Comparison of ENCODE assay signal across 10 cellular contexts in the genomic region with DNA sequence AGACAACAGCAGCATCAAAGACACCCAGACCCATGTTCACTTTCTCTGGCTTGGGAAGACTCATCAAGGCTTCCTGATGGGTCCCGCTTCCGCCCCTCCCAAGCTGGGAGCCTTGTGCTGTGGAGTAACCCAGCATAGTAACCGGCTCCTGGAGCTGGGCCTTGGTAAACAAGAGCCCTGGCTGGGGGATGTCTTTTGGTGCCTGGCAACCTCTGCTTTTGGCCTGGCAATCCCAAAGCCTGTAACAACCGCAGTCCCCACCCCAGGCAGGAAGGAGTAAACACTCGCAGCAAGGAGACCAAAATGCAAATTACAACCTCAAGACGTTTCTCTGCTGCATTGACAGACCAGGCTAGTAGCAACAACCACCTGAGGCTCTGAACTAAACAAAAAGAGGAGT. TPM values are rescaled to one million over a fixed set of nuclear protein-coding genes. Genes with fewer than 3 reads are reported as not detected.
DNase-seq lines count a peak whose midpoint lies in the region; ATAC-seq, FAIRE-seq and TF ChIP-seq lines count a peak whose summit lies in the region.
"Had no signal": no experiment of that assay in that cellular context is flagged by ENCODE, and none has a peak within 500 bp of the region (broad histone marks: within the 10 kb centered on the region; RNA-seq: fewer than 3 reads in every experiment).

No MANE protein-coding gene starts in this region.

- FAIRE-seq in GM12891 (lab: Jason Lieb, UNC), result peak; percentile 86
- FAIRE-seq: endometrium had no signal

- no peak overlapping the region for H3K4me3 ChIP-seq in sigmoid colon

- no peaks in the 10 kb centered on the region for H3K36me3 ChIP-seq in sigmoid colon

- H3K4me3 Mint-ChIP-seq in WTC11 (no peak overlapping the region), nephron progenitor cell (no peak overlapping the region)

- H3K27me3 Mint-ChIP-seq in WTC11 (ENCODE audit: low read depth) (no peaks in the 10 kb centered on the region; the same call in 1 of the 2 replicates), nephron progenitor cell (ENCODE audit: low read depth, poor library complexity) (peaks cover 3% of the 10 kb centered on the region)

- no peaks in the 10 kb centered on the region for H3K27me3 ChIP-seq in sigmoid colon

- peaks cover 15% of the 10 kb centered on the region for H3K4me1 Mint-ChIP-seq in WTC11
- peaks cover 30% of the 10 kb centered on the region for H3K4me1 Mint-ChIP-seq in nephron progenitor cell

- H3K9me3 Mint-ChIP-seq in WTC11, result no peaks in the 10 kb centered on the region
- H3K9me3 Mint-ChIP-seq in nephron progenitor cell, result no peaks in the 10 kb centered on the region

- TF ChIP-seq POLR2A in GM12891 (IDR thresholded peaks at IDR 0.05; ENCODE audit: low read depth, low read length) (no peak), sigmoid colon (IDR thresholded peaks at IDR 0.05) (no peak)

- peak overlapping the region in 3 of 4 donors; percentile 36 to 60 (median 45) for H3K27ac ChIP-seq in sigmoid colon

- no peaks in the 10 kb centered on the region for H3K9me3 ChIP-seq in sigmoid colon

- POLR2A ChIA-PET in WTC11 (lab: Charles Lee), result no interaction called here

- CTCF ChIA-PET in WTC11 (lab: Charles Lee), result interaction anchor here (0.6 to 1.4 kb wide), 4 partner anchors 19 to 93 kb away, joined by 3 to 4 read pairs (median 3); no protein-coding TSS in a partner anchor

- H3K4me1 ChIP-seq in sigmoid colon, result peaks cover 0 to 41% (median 26%) of the 10 kb centered on the region in 4 donors

- intact Hi-C loops in left cardiac atrium (cut with DNase I), result no loop called here
- intact Hi-C loops in sigmoid colon (cut with DNase I), result no loop called here

- no peak for TF ChIP-seq EP300 in sigmoid colon (IDR thresholded peaks at IDR 0.05)

- peak; percentile 75 for ATAC-seq in WTC11
- peak; percentile 33 to 66 for ATAC-seq in left cardiac atrium

- H3K27ac Mint-ChIP-seq in WTC11 (peak overlapping the region; percentile 83), nephron progenitor cell (no peak overlapping the region)

- WGBS in sigmoid colon, 2 donors, result 24 to 54% methylated on average over 6 of the region's 6 CpGs

- TF ChIP-seq CTCF in WTC11 (IDR thresholded peaks at IDR 0.05), result no peak
- no peak for TF ChIP-seq CTCF in sigmoid colon (IDR thresholded peaks at IDR 0.05)
- no peak for TF ChIP-seq CTCF in nephron progenitor cell (IDR thresholded peaks at IDR 0.05)

- H3K36me3 Mint-ChIP-seq in WTC11, result no peaks in the 10 kb centered on the region
- no peaks in the 10 kb centered on the region for H3K36me3 Mint-ChIP-seq in nephron progenitor cell (ENCODE audit: low read depth)

- peak; percentile 44 for DNase-seq in GM12891 (ENCODE audit: insufficient read length, low spot score)
- peak; percentile 41 for DNase-seq in WTC11 (ENCODE audit: low spot score)
- DNase-seq in left cardiac atrium, result peak; percentile 85
- peak; percentile 72 for DNase-seq in sigmoid colon
- DNase-seq in NCI-H2227 (lab: John Stamatoyannopoulos, UW; ENCODE audit: unreplicated experiment), result no peak
- no peak for DNase-seq in NOMO-1 treated with DMSO at 0.1 percent for 48 hours (lab: John Stamatoyannopoulos, UW; ENCODE audit: unreplicated experiment)
- DNase-seq in activated gamma-delta T cell treated with Interleukin-2 at 50 U/mL for 16 hours, result no peak
- no peak for DNase-seq in nephron progenitor cell
- DNase-seq: NCI-H524 had no signal

TF ChIP-seq in GM12891, 5 proteins besides CTCF, POLR2A, EP300 and RAD21:
- TF ChIP-seq SPI1 (IDR thresholded peaks at IDR 0.05; ENCODE audit: low read depth, low read length), result no peak
- no peak for TF ChIP-seq POU2F2 (IDR thresholded peaks at IDR 0.05; ENCODE audit: low read depth, low read length)
- TF ChIP-seq TAF1 (IDR thresholded peaks at IDR 0.05; ENCODE audit: low read depth, low read length), result no peak
- no peak for TF ChIP-seq POLR2AphosphoS5 (IDR thresholded peaks at IDR 0.05; ENCODE audit: low read depth, low read length)
- TF ChIP-seq PAX5 (IDR thresholded peaks at IDR 0.05; ENCODE audit: insufficient read depth, low read length, severe bottlenecking), result no peak

TF ChIP-seq in WTC11, 78 proteins besides CTCF, POLR2A, EP300 and RAD21:
- no peak for TF ChIP-seq ZNF671 (CRISPR knock-in tag; IDR thresholded peaks at IDR 0.05)
- TF ChIP-seq ZNF138 (CRISPR knock-in tag; conservative IDR thresholded peaks at IDR 0.05), result no peak
- TF ChIP-seq IRF2 (CRISPR knock-in tag; IDR thresholded peaks at IDR 0.05; ENCODE audit: borderline replicate concordance, low read depth), result no peak
- TF ChIP-seq KAT7 (CRISPR knock-in tag; IDR thresholded peaks at IDR 0.05; ENCODE audit: borderline replicate concordance), result no peak
- TF ChIP-seq NR2C2 (CRISPR knock-in tag; IDR thresholded peaks at IDR 0.05), result no peak
- TF ChIP-seq GTF2I (CRISPR knock-in tag; conservative IDR thresholded peaks at IDR 0.05), result no peak
- TF ChIP-seq, protein P1, sequence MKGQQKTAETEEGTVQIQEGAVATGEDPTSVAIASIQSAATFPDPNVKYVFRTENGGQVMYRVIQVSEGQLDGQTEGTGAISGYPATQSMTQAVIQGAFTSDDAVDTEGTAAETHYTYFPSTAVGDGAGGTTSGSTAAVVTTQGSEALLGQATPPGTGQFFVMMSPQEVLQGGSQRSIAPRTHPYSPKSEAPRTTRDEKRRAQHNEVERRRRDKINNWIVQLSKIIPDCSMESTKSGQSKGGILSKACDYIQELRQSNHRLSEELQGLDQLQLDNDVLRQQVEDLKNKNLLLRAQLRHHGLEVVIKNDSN (CRISPR knock-in tag; IDR thresholded peaks at IDR 0.05), result no peak
- TF ChIP-seq NFATC4 (CRISPR knock-in tag; IDR thresholded peaks at IDR 0.05), result no peak
- TF ChIP-seq NFE2L1 (CRISPR knock-in tag; IDR thresholded peaks at IDR 0.05), result no peak
TF ChIP-seq in WTC11: peak in this region for 0.

RNA-seq across cellular contexts. Expression of a gene that starts 16.9 kb away (rescaled TPM):
- polyA plus RNA-seq in GM12891 (2012; ENCODE audit: low read depth, missing spikeins), result 53.4 TPM
- total RNA-seq in WTC11 (2021) (150 to 160 TPM (median 153 TPM) in 3 replicates), left cardiac atrium (10 to 100 TPM; 55.9 to 77.0 TPM), sigmoid colon (100 to 1,000 TPM in 1 of 4 donors, 10 to 100 TPM in 3; 77.8 to 104 (median 89.9) TPM)
- polyA plus RNA-seq in sigmoid colon, result 10 to 100 TPM; 25.4 to 52.0 (median 30.6) TPM

RNA-seq across cellular contexts. Expression of a gene that starts 51.4 kb away (rescaled TPM):
- 37.9 TPM for polyA plus RNA-seq in GM12891 (2012; ENCODE audit: low read depth, missing spikeins)
- 65.0 to 88.7 TPM (median 72.0 TPM) in 3 replicates for total RNA-seq in WTC11 (2021)
- total RNA-seq in left cardiac atrium, result 100 to 1,000 TPM; 251 to 270 TPM
- 100 to 1,000 TPM; 104 to 226 (median 129) TPM for total RNA-seq in sigmoid colon
- 10 to 100 TPM; 31.8 to 60.9 (median 57.1) TPM for polyA plus RNA-seq in sigmoid colon

RNA-seq across cellular contexts. Expression of a gene that starts 58.1 kb away (rescaled TPM):
- polyA plus RNA-seq in GM12891 (2012; ENCODE audit: low read depth, missing spikeins), result 48.6 TPM
- total RNA-seq in WTC11 (2021) (48.9 to 52.5 TPM (median 52.0 TPM) in 3 replicates), left cardiac atrium (10 to 100 TPM; 53.3 to 64.2 TPM), sigmoid colon (100 to 1,000 TPM; 108 to 177 (median 129) TPM)
- 100 to 1,000 TPM in 1 of 3 donors, 10 to 100 TPM in 2; 75.1 to 102 (median 80.9) TPM for polyA plus RNA-seq in sigmoid colon

Comparison
In these comparisons a context has a peak if more than half of its experiments do, and no peak if none do; other contexts are left out.
1. DNase-seq: peak in GM12891 (single experiment), WTC11 (single experiment), left cardiac atrium (single experiment) and sigmoid colon (single experiment); none in NCI-H2227 (single experiment), NOMO-1 treated with DMSO at 0.1 percent for 48 hours (single experiment), activated gamma-delta T cell treated with Interleukin-2 at 50 U/mL for 16 hours (single experiment) and nephron progenitor cell (single experiment).